ENCODE assay signal across 21 cellular contexts in genomic region chr9:98383758-98384157, GRCh38.
A peak's percentile ranks its signal among the peaks of the same experiment; 100 is the strongest.
DNase-seq lines count a peak whose midpoint lies in the region; ATAC-seq, FAIRE-seq and TF ChIP-seq lines count a peak whose summit lies in the region.
"Had no signal": no experiment of that assay in that cellular context is flagged by ENCODE, and none has a peak within 500 bp of the region (broad histone marks: within the 10 kb centered on the region; RNA-seq: fewer than 3 reads in every experiment).

No MANE protein-coding gene starts in this region.

- H3K4me1 ChIP-seq in astrocyte (ENCODE audit: insufficient read depth, low read length): peaks cover 11% of the 10 kb centered on the region
- no peaks in the 10 kb centered on the region for H3K4me1 ChIP-seq in HAP-1
- H3K4me1 ChIP-seq in upper lobe of right lung: no peaks in the 10 kb centered on the region
- H3K4me1 ChIP-seq: breast epithelium, left lung had no signal

- H3K4me3 Mint-ChIP-seq in astrocyte (ENCODE audit: unreplicated experiment): no peak overlapping the region
- H3K4me3 Mint-ChIP-seq: activated naive CD8-positive, alpha-beta T cell; T-cell had no signal

- no peak overlapping the region for H2AFZ ChIP-seq in astrocyte (ENCODE audit: low read depth, low read length)

- H3K9me3 ChIP-seq in astrocyte (ENCODE audit: insufficient read depth, low read depth, low read length) (no peaks in the 10 kb centered on the region), HAP-1 (no peaks in the 10 kb centered on the region), upper lobe of right lung (no peaks in the 10 kb centered on the region)
- H3K9me3 ChIP-seq: left lung, ovary had no signal

- in situ Hi-C loops in HAP-1 (cut with MboI; ENCODE audit: low sequenced_read_pairs): no loop called here

- DNase-seq in AG09309 (ENCODE audit: low read depth) (no peak), HFF-Myc (ENCODE audit: extremely low read depth, low read depth) (no peak), astrocyte (ENCODE audit: low read depth) (no peak), foreskin fibroblast (peak in 1 of 2 donors; percentile 36), D721Med (ENCODE audit: insufficient read length, low spot score) (no peak), NCI-H1694 (lab: John Stamatoyannopoulos, UW) (no peak), HAP-1 (ENCODE audit: low spot score in 2 of 2) (no peak), upper lobe of right lung (no peak)
- DNase-seq: ACHN, left lung, NCI-H1694 treated with DMSO at 0.1 percent for 48 hours, NCI-H2227 treated with DMSO at 0.1 percent for 48 hours, ovary, T-cell had no signal

- H3K79me2 ChIP-seq in astrocyte (ENCODE audit: insufficient read depth, low read length): no peaks in the 10 kb centered on the region

- FAIRE-seq in astrocyte (lab: Jason Lieb, UNC) (no peak), D721Med (lab: Jason Lieb, UNC) (no peak)
- FAIRE-seq: GM12891, urothelium cell line had no signal

- no peak overlapping the region for H3K27ac Mint-ChIP-seq in astrocyte (ENCODE audit: unreplicated experiment)
- H3K27ac Mint-ChIP-seq: activated naive CD8-positive, alpha-beta T cell; T-cell had no signal

- H3K27ac ChIP-seq in astrocyte (ENCODE audit: low read depth, low read length) (no peak overlapping the region), upper lobe of right lung (no peak overlapping the region)
- H3K27ac ChIP-seq: breast epithelium, left lung, ovary, VCaP had no signal

- peaks cover under 1% of the 10 kb centered on the region for H3K36me3 Mint-ChIP-seq in astrocyte (ENCODE audit: low read depth, unreplicated experiment)
- H3K36me3 Mint-ChIP-seq: activated naive CD8-positive, alpha-beta T cell; T-cell had no signal

- no peak overlapping the region for H3K4me3 ChIP-seq in AG09309 (ENCODE audit: control insufficient read depth, low read depth, low read length)
- H3K4me3 ChIP-seq in HFF-Myc (replicated peaks; ENCODE audit: low read depth, low read length): no peak overlapping the region
- H3K4me3 ChIP-seq in astrocyte (ENCODE audit: insufficient read depth, low read depth, low read length): no peak overlapping the region
- H3K4me3 ChIP-seq in foreskin fibroblast (ENCODE audit: low read depth in 1 of 2, low read length in 2 of 2): no peak overlapping the region
- H3K4me3 ChIP-seq in HAP-1: no peak overlapping the region
- H3K4me3 ChIP-seq in upper lobe of right lung: no peak overlapping the region
- H3K4me3 ChIP-seq: breast epithelium, left lung, ovary had no signal

- no peaks in the 10 kb centered on the region for H4K20me1 ChIP-seq in astrocyte (ENCODE audit: insufficient read depth, low read length)

- H3K27me3 Mint-ChIP-seq in astrocyte (ENCODE audit: low read depth, unreplicated experiment): peaks cover 2% of the 10 kb centered on the region
- H3K27me3 Mint-ChIP-seq: activated naive CD8-positive, alpha-beta T cell; T-cell had no signal

- H3K36me3 ChIP-seq in astrocyte (ENCODE audit: insufficient read depth, low read length) (no peaks in the 10 kb centered on the region), HAP-1 (replicated peaks) (no peaks in the 10 kb centered on the region), upper lobe of right lung (no peaks in the 10 kb centered on the region)
- H3K36me3 ChIP-seq: breast epithelium, left lung, ovary had no signal

- H3K4me1 Mint-ChIP-seq in astrocyte (ENCODE audit: low read depth, unreplicated experiment): peaks cover 15% of the 10 kb centered on the region
- H3K4me1 Mint-ChIP-seq: T-cell had no signal

- intact Hi-C loops in upper lobe of right lung (cut with DNase I): no loop called here

- H3K27me3 ChIP-seq in astrocyte (ENCODE audit: insufficient read depth, low read length) (no peaks in the 10 kb centered on the region), HAP-1 (ENCODE audit: low read depth) (no peaks in the 10 kb centered on the region), upper lobe of right lung (no peaks in the 10 kb centered on the region)
- H3K27me3 ChIP-seq: breast epithelium, left lung, ovary had no signal

- no peak overlapping the region for H3K4me2 ChIP-seq in astrocyte (ENCODE audit: low read length)

- TF ChIP-seq CTCF in AG09309 (IDR thresholded peaks at IDR 0.05; ENCODE audit: control insufficient read depth, insufficient read depth, low read depth, low read length, missing control alignments): peak; percentile 45
- peak; percentile 27 for TF ChIP-seq CTCF in HFF-Myc (IDR thresholded peaks at IDR 0.05; ENCODE audit: low read depth, low read length, missing control alignments)
- peak; percentile 14 for TF ChIP-seq CTCF in astrocyte (IDR thresholded peaks at IDR 0.05; ENCODE audit: insufficient read depth, low read depth, low read length)
- peak; percentile 49 for TF ChIP-seq CTCF in foreskin fibroblast (IDR thresholded peaks at IDR 0.05; ENCODE audit: low read depth, low read length)
- no peak for TF ChIP-seq CTCF in D721Med (IDR thresholded peaks at IDR 0.05; ENCODE audit: insufficient read depth, missing control alignments)
- no peak for TF ChIP-seq CTCF in upper lobe of right lung (IDR thresholded peaks at IDR 0.05)

- H3K9me3 Mint-ChIP-seq in astrocyte (ENCODE audit: unreplicated experiment): no peaks in the 10 kb centered on the region
- H3K9me3 Mint-ChIP-seq: T-cell had no signal

- no peak for ATAC-seq in upper lobe of right lung
- ATAC-seq: left lung, Right ventricle myocardium inferior, sciatic nerve, T-cell had no signal

- H3K9ac ChIP-seq in astrocyte (ENCODE audit: low read length): no peak overlapping the region

Comparison
In these comparisons a context has a peak if more than half of its experiments do, and no peak if none do; other contexts are left out.
1. CTCF ChIP-seq: peak in AG09309 (single experiment), HFF-Myc (single experiment), astrocyte (single experiment) and foreskin fibroblast (single experiment); none in D721Med (single experiment) and upper lobe of right lung (single experiment).